Comparison of ENCODE assay signal across 8 cellular contexts in the genomic region with DNA sequence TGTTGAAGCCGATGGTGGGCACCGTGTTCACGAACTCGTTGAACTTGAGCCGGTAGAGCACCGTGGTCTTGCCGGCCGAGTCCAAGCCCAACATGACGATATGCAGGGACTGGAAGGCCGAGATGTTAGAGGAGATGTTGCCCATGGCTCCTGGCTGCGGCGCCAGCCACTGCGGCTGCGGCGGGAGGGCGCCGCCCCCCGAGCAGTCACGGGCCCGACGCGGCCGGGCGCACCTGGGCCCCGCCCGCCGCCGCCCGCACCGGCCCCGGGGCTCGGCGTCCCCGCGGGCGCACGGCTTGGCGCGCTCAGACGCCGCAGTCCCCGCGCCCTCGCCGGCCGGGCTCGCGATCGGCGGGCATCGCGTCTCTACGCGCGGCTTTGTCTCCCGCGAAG. TPM values are rescaled to one million over a fixed set of nuclear protein-coding genes. Genes with fewer than 3 reads are reported as not detected.
DNase-seq lines count a peak whose midpoint lies in the region; ATAC-seq and TF ChIP-seq lines count a peak whose summit lies in the region.

No MANE protein-coding gene starts in this region.

- H3K27ac ChIP-seq in gastrocnemius medialis, result peak overlapping the region in 2 of 4 donors; percentile 11 to 69

- intact Hi-C loops in left cardiac atrium (cut with DNase I), result loop anchor here in 1 of 2 donors (5.0 kb wide), 1 partner anchor 159 kb away; no protein-coding TSS in a partner anchor
- intact Hi-C loops in gastrocnemius medialis (cut with DNase I; ENCODE audit: low total_unique reads), result no loop called here

- H3K4me3 ChIP-seq in gastrocnemius medialis, result peak overlapping the region; percentile 55 to 61 (median 58)

- no peaks in the 10 kb centered on the region for H3K36me3 ChIP-seq in gastrocnemius medialis

- no peak for TF ChIP-seq CTCF in gastrocnemius medialis (IDR thresholded peaks at IDR 0.05 in 4 of 5, conservative IDR thresholded peaks at IDR 0.05 in 1 of 5)

- H3K9me3 ChIP-seq in gastrocnemius medialis, result no peaks in the 10 kb centered on the region

- DNase-seq in NCI-H2107 (lab: John Stamatoyannopoulos, UW) (peak; percentile 26), NCI-H2107 treated with DMSO at 0.1 percent for 48 hours (lab: John Stamatoyannopoulos, UW; ENCODE audit: unreplicated experiment) (no peak), NCI-H510A treated with DMSO at 0.1 percent for 48 hours (lab: John Stamatoyannopoulos, UW) (peak; percentile 48), left cardiac atrium (no peak), gastrocnemius medialis (no peak), globus pallidus (ENCODE audit: low spot score) (no peak)
- DNase-seq in activated naive CD4-positive, alpha-beta T cell treated with anti-CD3 and anti-CD28 coated beads, Interleukin-2, amount 50 U/mL, for 16 hours, result peak; percentile 51

- TF ChIP-seq POLR2A in gastrocnemius medialis (IDR thresholded peaks at IDR 0.05), result no peak

- in situ Hi-C loops in gastrocnemius medialis (cut with MboI; ENCODE audit: low sequenced_read_pairs in 4 of 4), result loop anchor here in 2 of 4 donors (10.0 to 25.0 kb wide), 2 partner anchors 212 to 359 kb away; no protein-coding TSS in a partner anchor

- ATAC-seq in HG02798 (IDR thresholded peaks at IDR 0.05; ENCODE audit: poor library complexity, unreplicated experiment) (peak; percentile 63), left cardiac atrium (peak; percentile 21 to 33), gastrocnemius medialis (peak; percentile 31 to 67)

- H3K4me1 ChIP-seq in gastrocnemius medialis, result peaks cover 12 to 18% of the 10 kb centered on the region in 2 donors

- H3K27me3 ChIP-seq in gastrocnemius medialis, result peaks cover 27 to 29% (median 28%) of the 10 kb centered on the region in 3 donors

RNA-seq across cellular contexts. Expression of gene ARL4C, which starts 0.4 kb away (rescaled TPM):
- total RNA-seq in left cardiac atrium (1 to 10 TPM; 4.2 to 9.2 TPM), gastrocnemius medialis (1 to 10 TPM in 1 of 4 donors, under 1 TPM in 3; 0.32 to 3.6 (median 0.46) TPM)

Comparison
In these comparisons a context has a peak if more than half of its experiments do, and no peak if none do; other contexts are left out.
1. DNase-seq: peak in NCI-H2107 (single experiment), NCI-H510A treated with DMSO at 0.1 percent for 48 hours (single experiment) and activated naive CD4-positive, alpha-beta T cell treated with anti-CD3 and anti-CD28 coated beads, Interleukin-2, amount 50 U/mL, for 16 hours (single experiment); none in NCI-H2107 treated with DMSO at 0.1 percent for 48 hours (single experiment), left cardiac atrium (single experiment), gastrocnemius medialis (0 of 2) and globus pallidus (single experiment).
2. Peak in every context shown above with its lines, with median percentiles within 50 percentile points of each other: ATAC-seq.